ENCODE assay signal across 8 cellular contexts in the genomic region with DNA sequence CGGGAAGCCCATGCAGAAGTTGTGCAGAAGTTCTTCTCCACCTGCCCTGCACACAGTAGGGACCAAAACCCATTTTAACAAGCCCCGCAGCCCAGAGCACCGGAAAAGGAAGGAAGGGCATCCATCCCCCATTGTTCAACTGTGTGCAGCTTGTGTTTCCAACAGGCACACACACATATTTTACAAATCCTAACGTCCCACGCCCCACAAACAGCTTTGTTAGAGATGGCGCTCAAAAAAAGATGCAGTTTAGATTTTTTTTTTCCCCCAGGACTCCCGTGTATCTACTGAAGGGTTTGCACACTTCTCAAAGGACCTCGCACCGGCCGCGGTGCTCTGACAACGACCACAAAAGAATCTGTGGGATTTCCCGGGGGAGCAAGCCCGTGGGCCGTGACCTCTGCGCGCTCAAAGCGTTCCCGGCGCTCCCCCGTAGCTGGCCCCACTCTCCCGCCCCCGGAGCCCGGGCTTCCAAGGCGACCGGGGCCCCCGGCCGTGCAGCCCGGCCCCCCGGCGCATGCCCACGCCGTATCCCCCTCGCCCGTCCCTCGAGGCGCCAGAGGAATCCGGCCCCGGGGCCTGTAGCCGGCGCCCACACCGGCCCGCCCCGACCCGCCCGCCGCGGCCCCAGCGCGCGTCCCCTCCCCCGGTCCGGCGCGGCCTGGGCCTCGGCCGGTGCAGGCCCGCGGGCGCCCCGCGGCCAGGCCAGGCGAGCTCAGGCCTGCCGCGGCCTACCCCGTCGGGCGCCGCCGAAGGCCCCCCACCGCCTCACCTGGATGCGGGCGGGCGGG. TPM values are rescaled to one million over a fixed set of nuclear protein-coding genes. Genes with fewer than 3 reads are reported as not detected.
DNase-seq lines count a peak whose midpoint lies in the region; ATAC-seq, FAIRE-seq and TF ChIP-seq lines count a peak whose summit lies in the region.

No MANE protein-coding gene starts in this region.

- H3K36me3 ChIP-seq in brain microvascular endothelial cell (replicated peaks) = no peaks in the 10 kb centered on the region
- H3K36me3 ChIP-seq in HepG2 (replicated peaks in 1 of 2; ENCODE audit: control insufficient read depth in 1 of 2, insufficient read depth in 2 of 2, low read length in 2 of 2) = peaks cover 2 to 5% of the 10 kb centered on the region in 2 experiments; a peak in 3 of 5 replicates
- H3K36me3 ChIP-seq in stomach = peaks cover 0 to 15% (median 8%) of the 10 kb centered on the region in 4 donors

- H3K4me3 ChIP-seq in brain microvascular endothelial cell (ENCODE audit: low read depth, low read length) = peak overlapping the region; percentile 69
- peak overlapping the region; percentile 87 to 100 (median 89) for H3K4me3 ChIP-seq in HepG2 (replicated peaks in 1 of 3; ENCODE audit: insufficient read depth in 1 of 3, low read depth in 2 of 3, low read length in 3 of 3)
- peak overlapping the region; percentile 81 to 94 (median 84) for H3K4me3 ChIP-seq in stomach

- peaks cover 45% of the 10 kb centered on the region for H4K20me1 ChIP-seq in HepG2 (ENCODE audit: insufficient read depth, low read length)

- no peak for FAIRE-seq in HepG2 (lab: Jason Lieb, UNC)

- peak; percentile 4 to 27 for DNase-seq in NOMO-1 (lab: John Stamatoyannopoulos, UW; ENCODE audit: unreplicated experiment in 2 of 2)
- DNase-seq in NOMO-1 treated with dmso at 0.1 percent for 144 hours (lab: John Stamatoyannopoulos, UW; ENCODE audit: unreplicated experiment) = no peak
- DNase-seq in RWPE1 (ENCODE audit: low spot score) = no peak
- DNase-seq in brain microvascular endothelial cell = no peak
- DNase-seq in HepG2 (ENCODE audit: low spot score) = no peak
- DNase-seq in stomach = no peak
- no peak for DNase-seq in amniotic stem cell (lab: John Stamatoyannopoulos, UW)

- intact Hi-C loops in HepG2 (cut with micrococcal nuclease; ENCODE audit: unreplicated experiment) = no loop called here
- intact Hi-C loops in stomach (cut with DNase I; ENCODE audit: low total_unique reads) = loop anchor here (10.0 kb wide), 1 partner anchor 160 kb away; no protein-coding TSS in a partner anchor

- H3K27ac ChIP-seq in RWPE1 (peak overlapping the region; percentile 81), brain microvascular endothelial cell (peak overlapping the region; percentile 35), HepG2 (ENCODE audit: extremely low read length, insufficient read depth, low read length) (peak overlapping the region; percentile 67), stomach (peak overlapping the region; percentile 69 to 95 (median 90))

- H3K4me1 ChIP-seq in HepG2 (ENCODE audit: insufficient read depth, low read length) (peaks cover 51% of the 10 kb centered on the region), stomach (peaks cover 36 to 62% (median 59%) of the 10 kb centered on the region in 4 donors)

- peak overlapping the region; percentile 86 for H3K9ac ChIP-seq in HepG2 (ENCODE audit: insufficient read depth, low read depth, low read length)

- TF ChIP-seq RAD21 in HepG2 (CRISPR knock-in tag; IDR thresholded peaks at IDR 0.05) = no peak

- H3K4me2 ChIP-seq in HepG2 (ENCODE audit: low read depth, low read length) = peak overlapping the region; percentile 91

- no TSS peak for BruUV-seq in HepG2 (replicated peaks; lab: Mats Ljungman, UMichigan)

- H3K9me3 ChIP-seq in HepG2 (ENCODE audit: low read length) (no peaks in the 10 kb centered on the region), stomach (no peaks in the 10 kb centered on the region)

- WGBS in HepG2 (ENCODE audit: low lambda C conversion rate) = under 1% methylated on average over 24 of the region's 74 CpGs
- WGBS in stomach, 5 donors = 0 to 1% (median 1%) methylated on average over 7 to 66 of the region's 74 CpGs

- TF ChIP-seq EP300 in HepG2 (IDR thresholded peaks at IDR 0.05; ENCODE audit: low read depth in 2 of 2, low read length in 2 of 2) = no peak
- TF ChIP-seq EP300 in HepG2 (CRISPR knock-in tag; IDR thresholded peaks at IDR 0.05; ENCODE audit: borderline replicate concordance) = no peak
- TF ChIP-seq EP300 in stomach (IDR thresholded peaks at IDR 0.05) = no peak

- H3K27me3 ChIP-seq in brain microvascular endothelial cell (replicated peaks) = no peaks in the 10 kb centered on the region
- no peaks in the 10 kb centered on the region for H3K27me3 ChIP-seq in HepG2 (ENCODE audit: control insufficient read depth in 1 of 2, insufficient read depth in 2 of 2, low read length in 2 of 2)
- no peaks in the 10 kb centered on the region for H3K27me3 ChIP-seq in stomach

- no peak overlapping the region for H2AFZ ChIP-seq in HepG2 (ENCODE audit: low read length)

- CTCF ChIA-PET in RWPE1 (lab: Yijun Ruan, JAX) = interaction anchor here (0.6 kb wide), 2 partner anchors 25 to 65 kb away, joined by 3 to 7 read pairs; no protein-coding TSS in a partner anchor
- CTCF ChIA-PET in HepG2 (lab: Yijun Ruan, JAX; ENCODE audit: low intra/inter-chr PET ratio, low total read pairs) = interaction anchor here (0.7 kb wide), 1 partner anchor 11 kb away, joined by 3 read pairs; no protein-coding TSS in a partner anchor

- TF ChIP-seq POLR2A in HepG2 (IDR thresholded peaks at IDR 0.05; ENCODE audit: insufficient read depth in 1 of 2, low read depth in 2 of 2, low read length in 2 of 2) = no peak
- no peak for TF ChIP-seq POLR2A in stomach (IDR thresholded peaks at IDR 0.05)

- in situ Hi-C loops in brain microvascular endothelial cell (cut with HindIII; ENCODE audit: low pct_ligation_motif_present, low sequenced_read_pairs) (no loop called here), HepG2 (cut with HindIII; ENCODE audit: extremely low pct_ligation_motif_present, low pct_unique_long_range_greater_than_20kb) (loop anchor here (25.0 kb wide), 1 partner anchor 257 kb away; no protein-coding TSS in a partner anchor)

- POLR2A ChIA-PET in RWPE1 (lab: Yijun Ruan, JAX; ENCODE audit: low non-redundant PET) = interaction anchor here (1.1 to 2.4 kb wide), 2 partner anchors 15 to 61 kb away, joined by 3 to 6 read pairs; partner anchors contain the start of gene TIMM44
- POLR2A ChIA-PET in HepG2 (lab: Yijun Ruan, JAX) = interaction anchor here (0.5 to 2.7 kb wide), 2 partner anchors 61 to 516 kb away, joined by 3 to 16 read pairs; partner anchors contain the start of gene TIMM44

- peak; percentile 20 for ATAC-seq in HG02938 (IDR thresholded peaks at IDR 0.05; ENCODE audit: unreplicated experiment)
- no peak for ATAC-seq in HepG2

- TF ChIP-seq CTCF in RWPE1 (conservative IDR thresholded peaks at IDR 0.05; ENCODE audit: low read depth) (no peak), brain microvascular endothelial cell (IDR thresholded peaks at IDR 0.05; ENCODE audit: low read depth, low read length, missing control alignments) (no peak), HepG2 (CRISPR knock-in tag; IDR thresholded peaks at IDR 0.05) (no peak), stomach (IDR thresholded peaks at IDR 0.05) (no peak)

- peaks cover 51% of the 10 kb centered on the region for H3K79me2 ChIP-seq in HepG2 (ENCODE audit: insufficient read depth, low read length)

RNA-seq across cellular contexts. Expression of gene ELAVL1, which starts 0.5 kb away (rescaled TPM):
- total RNA-seq in HepG2 (2016; rRNA removed; fragmentation: Illumina TruSeq; extraction: Trizol) (38.4 and 58.2 TPM in 2 replicates), stomach (10 to 100 TPM; 11.2 to 50.2 (median 20.2) TPM)
- 8.6 and 10.0 TPM in 2 replicates for total RNA-seq in HepG2 (2016; cell fraction: cytosol; rRNA removed; fragmentation: Illumina TruSeq; extraction: Trizol; ENCODE audit: low read depth)
- 41.2 and 51.9 TPM in 2 replicates for total RNA-seq in HepG2 (2016; cell fraction: insoluble cytoplasmic fraction; rRNA removed; fragmentation: Illumina TruSeq; extraction: Trizol)
- 24.1 and 24.3 TPM in 2 replicates for total RNA-seq in HepG2 (2016; cell fraction: membrane; rRNA removed; fragmentation: Illumina TruSeq; extraction: Trizol)
- 22.6 and 27.5 TPM in 2 replicates for total RNA-seq in HepG2 (2016; cell fraction: nucleus; rRNA removed; fragmentation: Illumina TruSeq; extraction: Trizol)
- polyA plus RNA-seq in HepG2 (2011; rRNA removed) (25.6 and 27.9 TPM in 2 replicates), stomach (10 to 100 TPM; 14.7 to 25.4 (median 18.5) TPM)
- polyA plus RNA-seq in HepG2 (2011; cell fraction: cytosol; rRNA removed) = 35.9 and 37.1 TPM in 2 replicates
- 16.7 and 17.2 TPM in 2 replicates for polyA plus RNA-seq in HepG2 (2011; cell fraction: nucleus; rRNA removed)
- 37.6 and 45.7 TPM in 2 replicates for polyA plus RNA-seq in HepG2 (2012)
- polyA plus RNA-seq in HepG2 (2016; cell fraction: cytosol; fragmentation: Illumina TruSeq; extraction: Trizol; ENCODE audit: low read depth) = 16.8 and 20.9 TPM in 2 replicates
- polyA plus RNA-seq in HepG2 (2016; cell fraction: insoluble cytoplasmic fraction; fragmentation: Illumina TruSeq; extraction: Trizol; ENCODE audit: low read depth) = 86.4 and 99.7 TPM in 2 replicates
- 22.9 and 27.5 TPM in 2 replicates for polyA plus RNA-seq in HepG2 (2016; cell fraction: membrane; fragmentation: Illumina TruSeq; extraction: Trizol; ENCODE audit: low read depth)
- polyA plus RNA-seq in HepG2 (2016; cell fraction: nucleus; fragmentation: Illumina TruSeq; extraction: Trizol; ENCODE audit: insufficient read depth, low read depth) = 51.0 and 52.2 TPM in 2 replicates
- polyA minus RNA-seq in HepG2 (2011; rRNA and poly(A)+ RNA removed; ENCODE audit: low replicate concordance) = 35.9 and 54.6 TPM in 2 replicates
- 26.8 and 28.9 TPM in 2 replicates for polyA minus RNA-seq in HepG2 (2011; cell fraction: cytosol; rRNA and poly(A)+ RNA removed)
- 7.3 and 10.2 TPM in 2 replicates for polyA minus RNA-seq in HepG2 (2011; cell fraction: nucleus; rRNA and poly(A)+ RNA removed)

RNA-seq across cellular contexts. Expression of gene CCL25, which starts 47.6 kb away (rescaled TPM):
- not detected in 2 replicates for total RNA-seq in HepG2 (2016; rRNA removed; fragmentation: Illumina TruSeq; extraction: Trizol)
- total RNA-seq in HepG2 (2016; cell fraction: cytosol; rRNA removed; fragmentation: Illumina TruSeq; extraction: Trizol; ENCODE audit: low read depth) = not detected in 2 replicates
- total RNA-seq in HepG2 (2016; cell fraction: insoluble cytoplasmic fraction; rRNA removed; fragmentation: Illumina TruSeq; extraction: Trizol) = not detected in 2 replicates
- not detected in 2 replicates for total RNA-seq in HepG2 (2016; cell fraction: membrane; rRNA removed; fragmentation: Illumina TruSeq; extraction: Trizol)
- not detected in 2 replicates for total RNA-seq in HepG2 (2016; cell fraction: nucleus; rRNA removed; fragmentation: Illumina TruSeq; extraction: Trizol)
- polyA plus RNA-seq in HepG2 (2011; rRNA removed) = not detected in 2 replicates
- not detected in 2 replicates for polyA plus RNA-seq in HepG2 (2011; cell fraction: cytosol; rRNA removed)
- polyA plus RNA-seq in HepG2 (2011; cell fraction: nucleus; rRNA removed) = not detected in 2 replicates
- polyA plus RNA-seq in HepG2 (2012) = not detected in 2 replicates
- not detected in 2 replicates for polyA plus RNA-seq in HepG2 (2016; cell fraction: cytosol; fragmentation: Illumina TruSeq; extraction: Trizol; ENCODE audit: low read depth)
- polyA plus RNA-seq in HepG2 (2016; cell fraction: insoluble cytoplasmic fraction; fragmentation: Illumina TruSeq; extraction: Trizol; ENCODE audit: low read depth) = not detected in 2 replicates
- not detected in 2 replicates for polyA plus RNA-seq in HepG2 (2016; cell fraction: membrane; fragmentation: Illumina TruSeq; extraction: Trizol; ENCODE audit: low read depth)
- not detected in 2 replicates for polyA plus RNA-seq in HepG2 (2016; cell fraction: nucleus; fragmentation: Illumina TruSeq; extraction: Trizol; ENCODE audit: insufficient read depth, low read depth)
- not detected in 2 replicates for polyA minus RNA-seq in HepG2 (2011; rRNA and poly(A)+ RNA removed; ENCODE audit: low replicate concordance)
- polyA minus RNA-seq in HepG2 (2011; cell fraction: cytosol; rRNA and poly(A)+ RNA removed) = not detected in 2 replicates
- polyA minus RNA-seq in HepG2 (2011; cell fraction: nucleus; rRNA and poly(A)+ RNA removed) = not detected in 2 replicates
- 1 to 10 TPM in 1 of 5 donors, not detected in 4; 5.1 TPM for total RNA-seq in stomach
- not detected for polyA plus RNA-seq in stomach

Comparison
In these comparisons a context has a peak if more than half of its experiments do, and no peak if none do; other contexts are left out.
1. DNase-seq: peak in NOMO-1 (2 of 2); none in NOMO-1 treated with dmso at 0.1 percent for 144 hours (single experiment), RWPE1 (single experiment), brain microvascular endothelial cell (single experiment), HepG2 (single experiment), stomach (single experiment) and amniotic stem cell (single experiment).
2. H3K27ac ChIP-seq: peak in every context shown above with its lines; median percentile 90 in stomach; 81 in RWPE1; 67 in HepG2; 35 in brain microvascular endothelial cell.
3. Peak in every context shown above with its lines, with median percentiles within 50 percentile points of each other: H3K4me3 ChIP-seq.